ENCODE assay signal across 13 cellular contexts in genomic region chr7:44283381-44284211, GRCh38. TPM values are rescaled to one million over a fixed set of nuclear protein-coding genes. Genes with fewer than 3 reads are reported as not detected.
A peak's percentile ranks its signal among the peaks of the same experiment; 100 is the strongest.
DNase-seq lines count a peak whose midpoint lies in the region; ATAC-seq and TF ChIP-seq lines count a peak whose summit lies in the region.
"Had no signal": no experiment of that assay in that cellular context is flagged by ENCODE, and none has a peak within 500 bp of the region (broad histone marks: within the 10 kb centered on the region; RNA-seq: fewer than 3 reads in every experiment).

No MANE protein-coding gene starts in this region.

- no peak overlapping the region for H3K4me3 Mint-ChIP-seq in osteocyte (ENCODE audit: unreplicated experiment)
- H3K4me3 Mint-ChIP-seq: activated CD8-positive, alpha-beta T cell treated with anti-CD3 and anti-CD28 coated beads, Interleukin-2, amount 10 ng/mL, durations not matched to agents 7 days and 5 days; T-helper 1 cell treated with Interleukin-12 subunit alpha and Interleukin-12 subunit beta and Interleukin-4 antibody, amounts not matched to agents 30 μg/mL and 1 μg/mL, for 36 hours had no signal

- intact Hi-C loops in cardiac septum (cut with DNase I): no loop called here

- H3K9me3 Mint-ChIP-seq in osteocyte (ENCODE audit: unreplicated experiment): no peaks in the 10 kb centered on the region
- H3K9me3 Mint-ChIP-seq: naive thymus-derived CD8-positive, alpha-beta T cell; T-helper 1 cell treated with Interleukin-12 subunit alpha and Interleukin-12 subunit beta and Interleukin-4 antibody, amounts not matched to agents 30 μg/mL and 1 μg/mL, for 36 hours had no signal

- no peak overlapping the region for H3K27ac Mint-ChIP-seq in osteocyte (ENCODE audit: unreplicated experiment)
- H3K27ac Mint-ChIP-seq: activated CD8-positive, alpha-beta T cell treated with anti-CD3 and anti-CD28 coated beads, Interleukin-2, amount 10 ng/mL, durations not matched to agents 7 days and 5 days; naive thymus-derived CD8-positive, alpha-beta T cell; T-helper 1 cell treated with Interleukin-12 subunit alpha and Interleukin-12 subunit beta and Interleukin-4 antibody, amounts not matched to agents 30 μg/mL and 1 μg/mL, for 36 hours had no signal

- TF ChIP-seq CTCF in osteocyte (IDR thresholded peaks at IDR 0.05): no peak

- no peaks in the 10 kb centered on the region for H3K4me1 Mint-ChIP-seq in osteocyte (ENCODE audit: unreplicated experiment)
- H3K4me1 Mint-ChIP-seq: naive thymus-derived CD8-positive, alpha-beta T cell had no signal

- peak; percentile 0 for DNase-seq in stimulated activated CD4-positive, alpha-beta T cell treated with anti-CD3 and anti-CD28 coated beads, Interleukin-15, amount 100 ng/mL, for 24 hours
- no peak for DNase-seq in stimulated activated CD4-positive, alpha-beta T cell treated with anti-CD3 and anti-CD28 coated beads, Interleukin-4, amount 100 ng/mL, for 1 hour
- peak; percentile 84 for DNase-seq in cardiac septum (ENCODE audit: low spot score)
- peak; percentile 82 for DNase-seq in osteocyte (ENCODE audit: extremely low spot score, unreplicated experiment)
- no peak for DNase-seq in NCI-H446 treated with DMSO at 0.1 percent for 48 hours (lab: John Stamatoyannopoulos, UW)
- no peak for DNase-seq in T1000 (lab: John Stamatoyannopoulos, UW)
- DNase-seq in COLO668 (lab: John Stamatoyannopoulos, UW; ENCODE audit: unreplicated experiment): no peak
- DNase-seq: activated CD8-positive, alpha-beta T cell treated with anti-CD3 and anti-CD28 coated beads, Interleukin-2, amount 10 ng/mL, durations not matched to agents 7 days and 5 days; dermis blood vessel endothelial cell; PC-3 had no signal

- H3K36me3 Mint-ChIP-seq in osteocyte (ENCODE audit: unreplicated experiment): no peaks in the 10 kb centered on the region
- H3K36me3 Mint-ChIP-seq: naive thymus-derived CD8-positive, alpha-beta T cell had no signal

- no peak for ATAC-seq in HG02938 (IDR thresholded peaks at IDR 0.05; ENCODE audit: unreplicated experiment)
- ATAC-seq: activated CD8-positive, alpha-beta T cell treated with anti-CD3 and anti-CD28 coated beads, Interleukin-2, amount 10 ng/mL, durations not matched to agents 7 days and 5 days; naive thymus-derived CD8-positive, alpha-beta T cell; PC-3 had no signal

- H3K27me3 Mint-ChIP-seq in osteocyte (ENCODE audit: unreplicated experiment): no peaks in the 10 kb centered on the region
- H3K27me3 Mint-ChIP-seq: naive thymus-derived CD8-positive, alpha-beta T cell had no signal

RNA-seq across cellular contexts. Expression of gene CAMK2B, which starts 41.8 kb away (rescaled TPM):
- total RNA-seq in cardiac septum (149 TPM), osteocyte (not detected in 2 replicates)
- total RNA-seq: activated CD8-positive, alpha-beta T cell treated with anti-CD3 and anti-CD28 coated beads, Interleukin-2, amount 10 ng/mL, durations not matched to agents 7 days and 5 days; naive thymus-derived CD8-positive, alpha-beta T cell had no signal

Comparison
In these comparisons a context has a peak if more than half of its experiments do, and no peak if none do; other contexts are left out.
1. DNase-seq: peak in stimulated activated CD4-positive, alpha-beta T cell treated with anti-CD3 and anti-CD28 coated beads, Interleukin-15, amount 100 ng/mL, for 24 hours (single experiment), cardiac septum (single experiment) and osteocyte (single experiment); none in stimulated activated CD4-positive, alpha-beta T cell treated with anti-CD3 and anti-CD28 coated beads, Interleukin-4, amount 100 ng/mL, for 1 hour (single experiment), NCI-H446 treated with DMSO at 0.1 percent for 48 hours (single experiment), T1000 (single experiment) and COLO668 (single experiment).
2. RNA of gene CAMK2B, which starts 41.8 kb away (total RNA-seq): 149 TPM in cardiac septum (single experiment); not detected in osteocyte; every median in the first group is over 100 times any median in the second.